ENCODE assay signal across 8 cellular contexts in genomic region chr4:76984127-76984526, GRCh38. TPM values are rescaled to one million over a fixed set of nuclear protein-coding genes. Genes with fewer than 3 reads are reported as not detected.
DNase-seq lines count a peak whose midpoint lies in the region; TF ChIP-seq lines count a peak whose summit lies in the region.

No MANE protein-coding gene starts in this region.

- no peaks in the 10 kb centered on the region for H3K36me3 ChIP-seq in H7 (replicated peaks; ENCODE audit: control insufficient read depth, insufficient read depth, low read length)
- peaks cover under 1% of the 10 kb centered on the region; the same call in 1 of the 2 replicates for H3K36me3 ChIP-seq in SJCRH30

- H3K4me3 ChIP-seq in GM12875 (ENCODE audit: low read depth, low read length) (no peak overlapping the region), H7 (ENCODE audit: insufficient read depth, low read depth, low read length) (no peak overlapping the region), SJCRH30 (no peak overlapping the region), fibroblast of pulmonary artery (replicated peaks; ENCODE audit: low read depth, low read length) (no peak overlapping the region), skin epidermis (no peak overlapping the region)

- H3K27ac ChIP-seq in SJCRH30 (peak overlapping the region; percentile 56), skin epidermis (peak overlapping the region in 16 of 21 experiments; percentile 3 to 85 (median 40))

- no peaks in the 10 kb centered on the region for H3K27me3 ChIP-seq in H7 (ENCODE audit: control insufficient read depth, insufficient read depth, low read length)
- H3K27me3 ChIP-seq in SJCRH30 = no peaks in the 10 kb centered on the region

- H3K4me1 ChIP-seq in SJCRH30 = peaks cover 84% of the 10 kb centered on the region

- H3K9me3 ChIP-seq in SJCRH30 (replicated peaks) = no peaks in the 10 kb centered on the region

- TF ChIP-seq CTCF in GM12875 (IDR thresholded peaks at IDR 0.05; ENCODE audit: borderline replicate concordance, insufficient read depth, low read depth, low read length) (peak; percentile 28; the same call in 1 of the 2 replicates), fibroblast of pulmonary artery (IDR thresholded peaks at IDR 0.05; ENCODE audit: low read length, missing control alignments) (peak; percentile 48)

- DNase-seq in H7 (peak; percentile 11), SJCRH30 (no peak), fibroblast of pulmonary artery (ENCODE audit: low read depth) (peak; percentile 67), NCI-H446 treated with DMSO at 0.1 percent for 48 hours (lab: John Stamatoyannopoulos, UW) (no peak), globus pallidus (ENCODE audit: low spot score) (no peak)
- DNase-seq in activated naive CD4-positive, alpha-beta T cell treated with Interleukin-2 at 50 U/mL for 16 hours = no peak

RNA-seq across cellular contexts. Expression of gene SEPTIN11, which starts 34.6 kb away (rescaled TPM):
- total RNA-seq in H7 (2014; rRNA removed; shearing (Covaris generic)) = 63.1 and 64.7 TPM in 2 replicates
- 281 and 294 TPM in 2 replicates for total RNA-seq in SJCRH30 (2014; rRNA removed; shearing (Covaris generic))

Comparison
In these comparisons a context has a peak if more than half of its experiments do, and no peak if none do; other contexts are left out.
1. DNase-seq: peak in H7 (single experiment) and fibroblast of pulmonary artery (single experiment); none in SJCRH30 (0 of 2), NCI-H446 treated with DMSO at 0.1 percent for 48 hours (single experiment), activated naive CD4-positive, alpha-beta T cell treated with Interleukin-2 at 50 U/mL for 16 hours (single experiment) and globus pallidus (single experiment).